10 cellular contexts compared by ENCODE assay signal in the genomic region with DNA sequence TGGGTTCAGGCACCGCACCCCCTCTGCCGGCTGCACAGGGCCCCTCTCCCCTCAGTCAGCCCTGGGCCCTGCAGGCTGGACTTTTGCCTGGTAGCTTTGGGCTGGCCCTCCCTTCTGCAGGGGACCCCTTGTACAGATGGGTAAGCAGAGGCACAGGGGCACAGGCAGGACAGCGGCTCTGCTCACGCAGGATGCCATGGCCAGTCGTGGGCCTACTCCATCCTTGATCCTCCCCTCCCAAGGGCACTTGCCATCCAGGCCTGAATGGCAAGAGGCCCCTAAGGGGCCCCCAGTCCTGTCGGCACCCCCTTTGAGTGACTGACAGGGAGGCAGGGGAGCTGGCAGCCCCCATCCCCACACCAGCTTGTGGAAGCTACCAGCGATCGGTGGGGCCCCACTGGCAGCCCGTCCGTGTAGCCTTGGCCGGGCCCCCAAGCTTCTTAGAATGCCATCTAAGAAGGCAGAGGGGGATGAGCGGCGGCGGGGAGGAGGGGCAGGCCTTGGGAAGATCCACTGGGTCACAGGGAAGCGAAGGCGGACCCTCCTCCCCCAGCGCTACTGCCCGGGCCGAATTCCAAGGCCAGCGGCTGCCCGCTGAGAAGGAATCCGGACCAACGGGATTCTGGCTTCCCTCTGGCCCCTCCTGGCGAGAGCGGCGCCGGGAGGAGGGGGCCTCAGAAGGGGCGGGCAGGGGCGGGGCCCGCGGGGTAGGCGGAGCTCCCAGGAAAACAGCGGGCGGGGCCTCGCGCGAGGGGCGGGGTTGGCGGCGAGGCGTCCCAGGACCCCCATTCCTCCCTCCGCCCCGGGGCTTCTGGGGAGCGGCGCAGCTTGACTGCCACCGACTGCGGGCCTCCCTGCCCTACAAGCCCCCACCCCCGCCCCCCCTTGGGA. TPM values are rescaled to one million over a fixed set of nuclear protein-coding genes. Genes with fewer than 3 reads are reported as not detected.
A peak's percentile ranks its signal among the peaks of the same experiment; 100 is the strongest.
DNase-seq lines count a peak whose midpoint lies in the region; ATAC-seq, FAIRE-seq and TF ChIP-seq lines count a peak whose summit lies in the region.
"Had no signal": no experiment of that assay in that cellular context is flagged by ENCODE, and none has a peak within 500 bp of the region (broad histone marks: within the 10 kb centered on the region; RNA-seq: fewer than 3 reads in every experiment).

No MANE protein-coding gene starts in this region.

- FAIRE-seq in GM12892 (lab: Jason Lieb, UNC): no peak

- no peak for TF ChIP-seq EP300 in gastroesophageal sphincter (IDR thresholded peaks at IDR 0.05)

- peak overlapping the region; percentile 14 for H2AFZ ChIP-seq in neural progenitor cell (replicated peaks)

- peaks cover 11% of the 10 kb centered on the region for H3K36me3 Mint-ChIP-seq in neural progenitor cell
- H3K36me3 Mint-ChIP-seq in immature natural killer cell: peaks cover 0 to 4% (median 0%) of the 10 kb centered on the region in 3 donors

- H3K4me3 ChIP-seq in AG04449 (ENCODE audit: low read depth, low read length): peak overlapping the region; percentile 44
- peak overlapping the region; percentile 55 to 64 for H3K4me3 ChIP-seq in gastroesophageal sphincter
- peak overlapping the region; percentile 46 for H3K4me3 ChIP-seq in neural progenitor cell

- no peaks in the 10 kb centered on the region for H3K36me3 ChIP-seq in gastroesophageal sphincter
- H3K36me3 ChIP-seq in neural progenitor cell: no peaks in the 10 kb centered on the region

- no peak overlapping the region for H3K9ac ChIP-seq in neural progenitor cell

- peaks cover 42% of the 10 kb centered on the region for H3K4me1 Mint-ChIP-seq in neural progenitor cell
- no peaks in the 10 kb centered on the region for H3K4me1 Mint-ChIP-seq in immature natural killer cell
- H3K4me1 Mint-ChIP-seq: activated naive CD8-positive, alpha-beta T cell treated with anti-CD3 and anti-CD28 coated beads, Interleukin-2, amount 10 ng/mL, durations not matched to agents 7 days and 5 days had no signal

- POLR2A ChIA-PET in AG04449 (lab: Yijun Ruan, JAX) (no interaction called here), RWPE1 (lab: Yijun Ruan, JAX; ENCODE audit: low non-redundant PET) (no interaction called here)

- DNase-seq in AG04449 (ENCODE audit: low read depth, low spot score) (no peak), RWPE1 (ENCODE audit: low spot score) (no peak), neural progenitor cell (ENCODE audit: low spot score) (peak; percentile 91), immature natural killer cell (no peak), GM12892 (ENCODE audit: insufficient read length) (no peak)
- DNase-seq: stimulated activated naive CD4-positive, alpha-beta T cell had no signal

- no peak for TF ChIP-seq POLR2A in gastroesophageal sphincter (IDR thresholded peaks at IDR 0.05)
- no peak for TF ChIP-seq POLR2A in GM12892 (IDR thresholded peaks at IDR 0.05; ENCODE audit: low read depth, low read length)

- CTCF ChIA-PET in AG04449 (lab: Yijun Ruan, JAX) (interaction anchor here (0.6 kb wide), 1 partner anchor 39 kb away, joined by 3 read pairs; no protein-coding TSS in a partner anchor), RWPE1 (lab: Yijun Ruan, JAX) (no interaction called here)

- no peaks in the 10 kb centered on the region for H3K27me3 ChIP-seq in gastroesophageal sphincter
- H3K27me3 ChIP-seq in neural progenitor cell: peaks cover 8% of the 10 kb centered on the region

- H3K27ac Mint-ChIP-seq in neural progenitor cell (no peak overlapping the region), immature natural killer cell (no peak overlapping the region)
- H3K27ac Mint-ChIP-seq: activated naive CD8-positive, alpha-beta T cell treated with anti-CD3 and anti-CD28 coated beads, Interleukin-2, amount 10 ng/mL, durations not matched to agents 7 days and 5 days had no signal

- no peak overlapping the region for H3K4me3 Mint-ChIP-seq in neural progenitor cell
- H3K4me3 Mint-ChIP-seq in immature natural killer cell: no peak overlapping the region
- H3K4me3 Mint-ChIP-seq: activated naive CD8-positive, alpha-beta T cell treated with anti-CD3 and anti-CD28 coated beads, Interleukin-2, amount 10 ng/mL, durations not matched to agents 7 days and 5 days had no signal

- peaks cover 10% of the 10 kb centered on the region for H3F3A ChIP-seq in neural progenitor cell (ENCODE audit: low read depth)

- no peaks in the 10 kb centered on the region for H3K79me2 ChIP-seq in neural progenitor cell (ENCODE audit: low read depth)

- peaks cover 19% of the 10 kb centered on the region for H3K27me3 Mint-ChIP-seq in neural progenitor cell (ENCODE audit: insufficient read depth, low read depth)
- peaks cover 3 to 12% (median 9%) of the 10 kb centered on the region in 3 donors for H3K27me3 Mint-ChIP-seq in immature natural killer cell (ENCODE audit: low read depth in 3 of 3)

- H3K9me3 Mint-ChIP-seq in neural progenitor cell (peaks cover 34% of the 10 kb centered on the region), immature natural killer cell (peaks cover 0 to 4% (median 1%) of the 10 kb centered on the region in 6 donors)

- TF ChIP-seq CTCF in AG04449 (IDR thresholded peaks at IDR 0.05; ENCODE audit: insufficient read depth, low read length, missing control alignments) (no peak), RWPE1 (conservative IDR thresholded peaks at IDR 0.05; ENCODE audit: low read depth) (no peak), gastroesophageal sphincter (IDR thresholded peaks at IDR 0.05) (no peak), neural progenitor cell (IDR thresholded peaks at IDR 0.05) (no peak)

- H3K27ac ChIP-seq in RWPE1 (0 out of 2 replicates have a peak overlapping the region, but pooled peaks have one; percentile 10), gastroesophageal sphincter (peak overlapping the region; percentile 71 to 92 (median 87)), neural progenitor cell (no peak overlapping the region)

- WGBS in gastroesophageal sphincter (ENCODE audit: low coverage in 1 of 2), 2 donors: 85% methylated on average over 4 of the region's 48 CpGs; no CpG with 5 or more reads in 1 of the 2 donors

- peak overlapping the region; percentile 75 for H3K4me2 ChIP-seq in neural progenitor cell

- no peaks in the 10 kb centered on the region for H4K20me1 ChIP-seq in neural progenitor cell (ENCODE audit: low read depth)

- H3K9me3 ChIP-seq in gastroesophageal sphincter: no peaks in the 10 kb centered on the region
- peaks cover 6% of the 10 kb centered on the region for H3K9me3 ChIP-seq in neural progenitor cell (ENCODE audit: low read depth)

- ATAC-seq in gastroesophageal sphincter (peak; percentile 86), GM21381 (IDR thresholded peaks at IDR 0.05; ENCODE audit: unreplicated experiment) (no peak), GM21526 (IDR thresholded peaks at IDR 0.05; ENCODE audit: low FRiP score, unreplicated experiment) (no peak)

- H3K4me1 ChIP-seq in gastroesophageal sphincter: peaks cover 0 to 30% (median 6%) of the 10 kb centered on the region in 3 donors
- no peaks in the 10 kb centered on the region for H3K4me1 ChIP-seq in neural progenitor cell

RNA-seq across cellular contexts. Expression of gene CHKA, which starts 6.8 kb away (rescaled TPM):
- 10 to 100 TPM; 11.1 to 66.1 (median 33.9) TPM for total RNA-seq in gastroesophageal sphincter
- 33.9 and 36.8 TPM in 2 replicates for total RNA-seq in neural progenitor cell (ENCODE audit: low replicate concordance)
- 1 to 10 TPM; 2.7 to 7.5 (median 4.9) TPM for polyA plus RNA-seq in immature natural killer cell
- 28.9 TPM for polyA plus RNA-seq in GM12892 (2012; ENCODE audit: missing spikeins)
